ENCODE assay signal across 1 cellular context in the genomic region with DNA sequence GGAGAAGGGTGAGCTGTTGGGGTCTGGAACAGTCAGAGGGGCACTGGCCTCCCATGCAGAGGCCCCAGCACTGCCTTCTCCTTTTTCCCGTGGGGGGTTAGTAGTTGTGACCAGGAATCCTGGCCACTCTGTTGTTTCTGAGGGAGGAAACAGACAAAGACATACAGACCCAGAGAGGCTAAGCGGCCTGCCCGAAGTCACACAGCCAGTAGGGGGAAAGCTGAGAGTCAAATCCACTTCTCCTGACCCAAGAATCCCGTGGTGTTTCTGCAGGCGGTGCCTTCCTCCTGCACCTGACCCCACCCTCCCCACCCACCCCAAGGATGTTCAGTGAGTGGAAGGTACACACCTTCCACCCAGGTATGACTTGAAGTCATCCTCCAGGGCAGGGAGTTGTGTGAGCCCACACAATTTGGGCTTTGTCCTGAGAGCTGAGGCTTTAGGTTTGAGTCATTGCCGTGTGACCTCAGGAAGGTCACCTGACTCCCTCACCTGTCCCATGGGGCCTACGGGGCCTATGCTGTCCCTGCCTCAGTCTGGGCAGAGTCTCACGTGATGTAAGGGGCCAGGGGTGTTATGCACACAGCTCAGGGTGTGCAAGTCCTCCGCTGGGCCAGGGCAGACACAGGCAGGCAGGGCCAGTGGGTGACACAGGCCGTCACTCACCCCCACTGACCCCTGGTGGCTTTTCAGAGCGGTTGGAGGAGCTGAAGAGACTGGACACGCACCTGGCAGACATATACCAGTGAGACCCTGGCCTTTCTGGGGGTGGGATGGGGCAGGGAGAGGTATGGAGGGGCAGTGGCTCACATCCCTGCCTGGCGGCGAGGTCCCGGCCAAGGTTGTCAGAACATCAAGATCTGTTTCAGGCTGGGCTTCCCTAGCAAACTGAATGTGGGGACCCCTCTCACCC.
A peak's percentile ranks its signal among the peaks of the same experiment; 100 is the strongest.
TF ChIP-seq lines count a peak whose summit lies in the region.

No MANE protein-coding gene starts in this region.

TF ChIP-seq in HepG2, 621 proteins besides CTCF, POLR2A, EP300 and RAD21 (continued from another document and continues in another):
- TF ChIP-seq ATF7-NPFF (CRISPR knock-in tag; IDR thresholded peaks at IDR 0.05; ENCODE audit: low read depth) (0 out of 2 replicates have a peak, but pooled peaks have one; percentile 4), GATAD2A (CRISPR knock-in tag; IDR thresholded peaks at IDR 0.05) (no peak), PRPF4 (IDR thresholded peaks at IDR 0.05; ENCODE audit: low read depth, low read length, poor library complexity, severe bottlenecking) (no peak), HNRNPK (IDR thresholded peaks at IDR 0.05; ENCODE audit: low read depth, low read length, poor library complexity, severe bottlenecking) (no peak), ZNF850 (CRISPR knock-in tag; conservative IDR thresholded peaks at IDR 0.05) (no peak), ETV6 (CRISPR knock-in tag; conservative IDR thresholded peaks at IDR 0.05) (no peak), IKZF4 (CRISPR knock-in tag; IDR thresholded peaks at IDR 0.05; ENCODE audit: borderline replicate concordance, low read depth, not compliant biosample characterization) (no peak), ZBTB42 (CRISPR knock-in tag; IDR thresholded peaks at IDR 0.05) (no peak), KMT2B (CRISPR knock-in tag; IDR thresholded peaks at IDR 0.05) (no peak), ZNF263 (CRISPR knock-in tag; IDR thresholded peaks at IDR 0.05) (no peak), ZNF672 (CRISPR knock-in tag; IDR thresholded peaks at IDR 0.05) (no peak), NR3C1 (CRISPR knock-in tag; IDR thresholded peaks at IDR 0.05) (no peak), ARID2 (CRISPR knock-in tag; IDR thresholded peaks at IDR 0.05; ENCODE audit: borderline replicate concordance) (no peak), CHCHD3 (CRISPR knock-in tag; IDR thresholded peaks at IDR 0.05) (no peak), ZNF431 (CRISPR knock-in tag; IDR thresholded peaks at IDR 0.05; ENCODE audit: borderline replicate concordance, low read depth) (no peak), PHB2 (IDR thresholded peaks at IDR 0.05; ENCODE audit: partially characterized antibody) (no peak), ZFP62 (CRISPR knock-in tag; IDR thresholded peaks at IDR 0.05) (no peak), ZFYVE20 (CRISPR knock-in tag; IDR thresholded peaks at IDR 0.05; ENCODE audit: borderline replicate concordance, low read depth) (no peak), WIZ (CRISPR knock-in tag; IDR thresholded peaks at IDR 0.05) (no peak), SKI (IDR thresholded peaks at IDR 0.05; ENCODE audit: partially characterized antibody) (peak; percentile 19), ARHGAP35 (CRISPR knock-in tag; IDR thresholded peaks at IDR 0.05; ENCODE audit: borderline replicate concordance) (no peak)
- TF ChIP-seq, protein P1, sequence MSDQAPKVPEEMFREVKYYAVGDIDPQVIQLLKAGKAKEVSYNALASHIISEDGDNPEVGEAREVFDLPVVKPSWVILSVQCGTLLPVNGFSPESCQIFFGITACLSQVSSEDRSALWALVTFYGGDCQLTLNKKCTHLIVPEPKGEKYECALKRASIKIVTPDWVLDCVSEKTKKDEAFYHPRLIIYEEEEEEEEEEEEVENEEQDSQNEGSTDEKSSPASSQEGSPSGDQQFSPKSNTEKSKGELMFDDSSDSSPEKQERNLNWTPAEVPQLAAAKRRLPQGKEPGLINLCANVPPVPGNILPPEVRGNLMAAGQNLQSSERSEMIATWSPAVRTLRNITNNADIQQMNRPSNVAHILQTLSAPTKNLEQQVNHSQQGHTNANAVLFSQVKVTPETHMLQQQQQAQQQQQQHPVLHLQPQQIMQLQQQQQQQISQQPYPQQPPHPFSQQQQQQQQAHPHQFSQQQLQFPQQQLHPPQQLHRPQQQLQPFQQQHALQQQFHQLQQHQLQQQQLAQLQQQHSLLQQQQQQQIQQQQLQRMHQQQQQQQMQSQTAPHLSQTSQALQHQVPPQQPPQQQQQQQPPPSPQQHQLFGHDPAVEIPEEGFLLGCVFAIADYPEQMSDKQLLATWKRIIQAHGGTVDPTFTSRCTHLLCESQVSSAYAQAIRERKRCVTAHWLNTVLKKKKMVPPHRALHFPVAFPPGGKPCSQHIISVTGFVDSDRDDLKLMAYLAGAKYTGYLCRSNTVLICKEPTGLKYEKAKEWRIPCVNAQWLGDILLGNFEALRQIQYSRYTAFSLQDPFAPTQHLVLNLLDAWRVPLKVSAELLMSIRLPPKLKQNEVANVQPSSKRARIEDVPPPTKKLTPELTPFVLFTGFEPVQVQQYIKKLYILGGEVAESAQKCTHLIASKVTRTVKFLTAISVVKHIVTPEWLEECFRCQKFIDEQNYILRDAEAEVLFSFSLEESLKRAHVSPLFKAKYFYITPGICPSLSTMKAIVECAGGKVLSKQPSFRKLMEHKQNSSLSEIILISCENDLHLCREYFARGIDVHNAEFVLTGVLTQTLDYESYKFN (CRISPR knock-in tag; conservative IDR thresholded peaks at IDR 0.05) = 0 out of 2 replicates have a peak, but pooled peaks have one; percentile 15
- TF ChIP-seq, protein P2, sequence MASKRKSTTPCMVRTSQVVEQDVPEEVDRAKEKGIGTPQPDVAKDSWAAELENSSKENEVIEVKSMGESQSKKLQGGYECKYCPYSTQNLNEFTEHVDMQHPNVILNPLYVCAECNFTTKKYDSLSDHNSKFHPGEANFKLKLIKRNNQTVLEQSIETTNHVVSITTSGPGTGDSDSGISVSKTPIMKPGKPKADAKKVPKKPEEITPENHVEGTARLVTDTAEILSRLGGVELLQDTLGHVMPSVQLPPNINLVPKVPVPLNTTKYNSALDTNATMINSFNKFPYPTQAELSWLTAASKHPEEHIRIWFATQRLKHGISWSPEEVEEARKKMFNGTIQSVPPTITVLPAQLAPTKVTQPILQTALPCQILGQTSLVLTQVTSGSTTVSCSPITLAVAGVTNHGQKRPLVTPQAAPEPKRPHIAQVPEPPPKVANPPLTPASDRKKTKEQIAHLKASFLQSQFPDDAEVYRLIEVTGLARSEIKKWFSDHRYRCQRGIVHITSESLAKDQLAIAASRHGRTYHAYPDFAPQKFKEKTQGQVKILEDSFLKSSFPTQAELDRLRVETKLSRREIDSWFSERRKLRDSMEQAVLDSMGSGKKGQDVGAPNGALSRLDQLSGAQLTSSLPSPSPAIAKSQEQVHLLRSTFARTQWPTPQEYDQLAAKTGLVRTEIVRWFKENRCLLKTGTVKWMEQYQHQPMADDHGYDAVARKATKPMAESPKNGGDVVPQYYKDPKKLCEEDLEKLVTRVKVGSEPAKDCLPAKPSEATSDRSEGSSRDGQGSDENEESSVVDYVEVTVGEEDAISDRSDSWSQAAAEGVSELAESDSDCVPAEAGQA (IDR thresholded peaks at IDR 0.05; ENCODE audit: low read depth) = no peak
- TF ChIP-seq, protein P2 (CRISPR knock-in tag; IDR thresholded peaks at IDR 0.05; ENCODE audit: borderline replicate concordance) = no peak
- TF ChIP-seq, protein P3, sequence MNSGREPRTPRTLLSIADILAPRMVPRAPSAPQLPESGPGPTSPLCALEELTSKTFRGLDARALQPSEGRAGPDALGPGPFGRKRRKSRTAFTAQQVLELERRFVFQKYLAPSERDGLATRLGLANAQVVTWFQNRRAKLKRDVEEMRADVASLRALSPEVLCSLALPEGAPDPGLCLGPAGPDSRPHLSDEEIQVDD (CRISPR knock-in tag; IDR thresholded peaks at IDR 0.05; ENCODE audit: borderline replicate concordance) = no peak
- TF ChIP-seq, protein P4, sequence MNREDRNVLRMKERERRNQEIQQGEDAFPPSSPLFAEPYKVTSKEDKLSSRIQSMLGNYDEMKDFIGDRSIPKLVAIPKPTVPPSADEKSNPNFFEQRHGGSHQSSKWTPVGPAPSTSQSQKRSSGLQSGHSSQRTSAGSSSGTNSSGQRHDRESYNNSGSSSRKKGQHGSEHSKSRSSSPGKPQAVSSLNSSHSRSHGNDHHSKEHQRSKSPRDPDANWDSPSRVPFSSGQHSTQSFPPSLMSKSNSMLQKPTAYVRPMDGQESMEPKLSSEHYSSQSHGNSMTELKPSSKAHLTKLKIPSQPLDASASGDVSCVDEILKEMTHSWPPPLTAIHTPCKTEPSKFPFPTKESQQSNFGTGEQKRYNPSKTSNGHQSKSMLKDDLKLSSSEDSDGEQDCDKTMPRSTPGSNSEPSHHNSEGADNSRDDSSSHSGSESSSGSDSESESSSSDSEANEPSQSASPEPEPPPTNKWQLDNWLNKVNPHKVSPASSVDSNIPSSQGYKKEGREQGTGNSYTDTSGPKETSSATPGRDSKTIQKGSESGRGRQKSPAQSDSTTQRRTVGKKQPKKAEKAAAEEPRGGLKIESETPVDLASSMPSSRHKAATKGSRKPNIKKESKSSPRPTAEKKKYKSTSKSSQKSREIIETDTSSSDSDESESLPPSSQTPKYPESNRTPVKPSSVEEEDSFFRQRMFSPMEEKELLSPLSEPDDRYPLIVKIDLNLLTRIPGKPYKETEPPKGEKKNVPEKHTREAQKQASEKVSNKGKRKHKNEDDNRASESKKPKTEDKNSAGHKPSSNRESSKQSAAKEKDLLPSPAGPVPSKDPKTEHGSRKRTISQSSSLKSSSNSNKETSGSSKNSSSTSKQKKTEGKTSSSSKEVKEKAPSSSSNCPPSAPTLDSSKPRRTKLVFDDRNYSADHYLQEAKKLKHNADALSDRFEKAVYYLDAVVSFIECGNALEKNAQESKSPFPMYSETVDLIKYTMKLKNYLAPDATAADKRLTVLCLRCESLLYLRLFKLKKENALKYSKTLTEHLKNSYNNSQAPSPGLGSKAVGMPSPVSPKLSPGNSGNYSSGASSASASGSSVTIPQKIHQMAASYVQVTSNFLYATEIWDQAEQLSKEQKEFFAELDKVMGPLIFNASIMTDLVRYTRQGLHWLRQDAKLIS (CRISPR knock-in tag; IDR thresholded peaks at IDR 0.05) = no peak
- TF ChIP-seq, protein P5, sequence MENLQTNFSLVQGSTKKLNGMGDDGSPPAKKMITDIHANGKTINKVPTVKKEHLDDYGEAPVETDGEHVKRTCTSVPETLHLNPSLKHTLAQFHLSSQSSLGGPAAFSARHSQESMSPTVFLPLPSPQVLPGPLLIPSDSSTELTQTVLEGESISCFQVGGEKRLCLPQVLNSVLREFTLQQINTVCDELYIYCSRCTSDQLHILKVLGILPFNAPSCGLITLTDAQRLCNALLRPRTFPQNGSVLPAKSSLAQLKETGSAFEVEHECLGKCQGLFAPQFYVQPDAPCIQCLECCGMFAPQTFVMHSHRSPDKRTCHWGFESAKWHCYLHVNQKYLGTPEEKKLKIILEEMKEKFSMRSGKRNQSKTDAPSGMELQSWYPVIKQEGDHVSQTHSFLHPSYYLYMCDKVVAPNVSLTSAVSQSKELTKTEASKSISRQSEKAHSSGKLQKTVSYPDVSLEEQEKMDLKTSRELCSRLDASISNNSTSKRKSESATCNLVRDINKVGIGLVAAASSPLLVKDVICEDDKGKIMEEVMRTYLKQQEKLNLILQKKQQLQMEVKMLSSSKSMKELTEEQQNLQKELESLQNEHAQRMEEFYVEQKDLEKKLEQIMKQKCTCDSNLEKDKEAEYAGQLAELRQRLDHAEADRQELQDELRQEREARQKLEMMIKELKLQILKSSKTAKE (CRISPR knock-in tag; IDR thresholded peaks at IDR 0.05; ENCODE audit: borderline replicate concordance) = no peak
- TF ChIP-seq, protein P6, sequence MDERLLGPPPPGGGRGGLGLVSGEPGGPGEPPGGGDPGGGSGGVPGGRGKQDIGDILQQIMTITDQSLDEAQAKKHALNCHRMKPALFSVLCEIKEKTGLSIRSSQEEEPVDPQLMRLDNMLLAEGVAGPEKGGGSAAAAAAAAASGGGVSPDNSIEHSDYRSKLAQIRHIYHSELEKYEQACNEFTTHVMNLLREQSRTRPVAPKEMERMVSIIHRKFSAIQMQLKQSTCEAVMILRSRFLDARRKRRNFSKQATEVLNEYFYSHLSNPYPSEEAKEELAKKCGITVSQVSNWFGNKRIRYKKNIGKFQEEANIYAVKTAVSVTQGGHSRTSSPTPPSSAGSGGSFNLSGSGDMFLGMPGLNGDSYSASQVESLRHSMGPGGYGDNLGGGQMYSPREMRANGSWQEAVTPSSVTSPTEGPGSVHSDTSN (CRISPR knock-in tag; IDR thresholded peaks at IDR 0.05) = no peak
- TF ChIP-seq, protein P7, sequence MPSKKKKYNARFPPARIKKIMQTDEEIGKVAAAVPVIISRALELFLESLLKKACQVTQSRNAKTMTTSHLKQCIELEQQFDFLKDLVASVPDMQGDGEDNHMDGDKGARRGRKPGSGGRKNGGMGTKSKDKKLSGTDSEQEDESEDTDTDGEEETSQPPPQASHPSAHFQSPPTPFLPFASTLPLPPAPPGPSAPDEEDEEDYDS (CRISPR knock-in tag; IDR thresholded peaks at IDR 0.05) = no peak
- TF ChIP-seq, protein P8, sequence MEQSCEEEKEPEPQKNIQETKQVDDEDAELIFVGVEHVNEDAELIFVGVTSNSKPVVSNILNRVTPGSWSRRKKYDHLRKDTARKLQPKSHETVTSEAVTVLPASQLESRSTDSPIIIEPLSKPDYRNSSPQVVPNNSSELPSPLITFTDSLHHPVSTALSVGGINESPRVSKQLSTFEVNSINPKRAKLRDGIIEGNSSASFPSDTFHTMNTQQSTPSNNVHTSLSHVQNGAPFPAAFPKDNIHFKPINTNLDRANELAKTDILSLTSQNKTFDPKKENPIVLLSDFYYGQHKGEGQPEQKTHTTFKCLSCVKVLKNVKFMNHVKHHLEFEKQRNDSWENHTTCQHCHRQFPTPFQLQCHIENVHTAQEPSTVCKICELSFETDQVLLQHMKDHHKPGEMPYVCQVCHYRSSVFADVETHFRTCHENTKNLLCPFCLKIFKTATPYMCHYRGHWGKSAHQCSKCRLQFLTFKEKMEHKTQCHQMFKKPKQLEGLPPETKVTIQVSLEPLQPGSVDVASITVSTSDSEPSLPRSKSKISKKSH (CRISPR knock-in tag; IDR thresholded peaks at IDR 0.05; ENCODE audit: borderline replicate concordance) = no peak
- TF ChIP-seq, protein P9, sequence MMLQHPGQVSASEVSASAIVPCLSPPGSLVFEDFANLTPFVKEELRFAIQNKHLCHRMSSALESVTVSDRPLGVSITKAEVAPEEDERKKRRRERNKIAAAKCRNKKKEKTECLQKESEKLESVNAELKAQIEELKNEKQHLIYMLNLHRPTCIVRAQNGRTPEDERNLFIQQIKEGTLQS (CRISPR knock-in tag; IDR thresholded peaks at IDR 0.05) = 0 out of 2 replicates have a peak, but pooled peaks have one; percentile 43
- TF ChIP-seq, protein P10, sequence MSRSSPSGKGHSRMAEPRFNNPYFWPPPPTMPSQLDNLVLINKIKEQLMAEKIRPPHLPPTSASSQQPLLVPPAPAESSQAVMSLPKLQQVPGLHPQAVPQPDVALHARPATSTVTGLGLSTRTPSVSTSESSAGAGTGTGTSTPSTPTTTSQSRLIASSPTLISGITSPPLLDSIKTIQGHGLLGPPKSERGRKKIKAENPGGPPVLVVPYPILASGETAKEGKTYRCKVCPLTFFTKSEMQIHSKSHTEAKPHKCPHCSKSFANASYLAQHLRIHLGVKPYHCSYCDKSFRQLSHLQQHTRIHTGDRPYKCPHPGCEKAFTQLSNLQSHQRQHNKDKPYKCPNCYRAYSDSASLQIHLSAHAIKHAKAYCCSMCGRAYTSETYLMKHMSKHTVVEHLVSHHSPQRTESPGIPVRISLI (CRISPR knock-in tag; IDR thresholded peaks at IDR 0.05; ENCODE audit: borderline replicate concordance) = no peak
